1 cellular context compared by ENCODE assay signal in the genomic region with DNA sequence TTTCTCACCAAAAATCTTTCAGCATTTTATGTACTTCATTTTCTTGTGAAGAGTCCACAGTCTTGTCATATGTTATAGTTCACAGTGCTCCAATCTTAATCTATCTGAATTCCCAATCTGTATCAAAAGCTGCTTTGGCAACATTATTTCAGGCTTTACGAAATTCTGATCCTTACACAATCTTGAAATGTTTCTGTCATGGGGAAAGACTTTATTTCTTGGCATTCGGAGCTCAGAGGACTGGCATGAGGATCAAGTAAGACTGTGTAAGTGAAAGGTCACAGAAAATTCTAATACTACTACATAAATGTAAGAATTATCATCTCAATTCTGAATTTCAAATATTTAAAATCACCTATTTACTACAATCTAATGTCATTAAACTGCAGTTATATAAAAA.
TF ChIP-seq lines count a peak whose summit lies in the region.

No MANE protein-coding gene starts in this region.

TF ChIP-seq in HepG2, 621 proteins besides CTCF, POLR2A, EP300 and RAD21:
- TF ChIP-seq MATR3 (CRISPR knock-in tag; IDR thresholded peaks at IDR 0.05) (no peak), ZNF329 (CRISPR knock-in tag; IDR thresholded peaks at IDR 0.05; ENCODE audit: low read depth) (no peak), RFXANK (CRISPR knock-in tag; IDR thresholded peaks at IDR 0.05) (no peak), ZSCAN9 (CRISPR knock-in tag; IDR thresholded peaks at IDR 0.05; ENCODE audit: borderline replicate concordance) (no peak), NCOA5 (CRISPR knock-in tag; IDR thresholded peaks at IDR 0.05) (no peak), ZMYM3 (CRISPR knock-in tag; IDR thresholded peaks at IDR 0.05) (no peak), POGZ (CRISPR knock-in tag; IDR thresholded peaks at IDR 0.05) (no peak), ZNF335 (CRISPR knock-in tag; IDR thresholded peaks at IDR 0.05) (no peak), ARHGAP35 (CRISPR knock-in tag; IDR thresholded peaks at IDR 0.05; ENCODE audit: borderline replicate concordance) (no peak), ZNF160 (CRISPR knock-in tag; IDR thresholded peaks at IDR 0.05) (no peak), CREM (IDR thresholded peaks at IDR 0.05) (no peak), CREM (CRISPR knock-in tag; IDR thresholded peaks at IDR 0.05) (no peak), ZFP36 (IDR thresholded peaks at IDR 0.05; ENCODE audit: borderline replicate concordance, low read depth, low read length, partially characterized antibody) (no peak)
- TF ChIP-seq, protein P1, sequence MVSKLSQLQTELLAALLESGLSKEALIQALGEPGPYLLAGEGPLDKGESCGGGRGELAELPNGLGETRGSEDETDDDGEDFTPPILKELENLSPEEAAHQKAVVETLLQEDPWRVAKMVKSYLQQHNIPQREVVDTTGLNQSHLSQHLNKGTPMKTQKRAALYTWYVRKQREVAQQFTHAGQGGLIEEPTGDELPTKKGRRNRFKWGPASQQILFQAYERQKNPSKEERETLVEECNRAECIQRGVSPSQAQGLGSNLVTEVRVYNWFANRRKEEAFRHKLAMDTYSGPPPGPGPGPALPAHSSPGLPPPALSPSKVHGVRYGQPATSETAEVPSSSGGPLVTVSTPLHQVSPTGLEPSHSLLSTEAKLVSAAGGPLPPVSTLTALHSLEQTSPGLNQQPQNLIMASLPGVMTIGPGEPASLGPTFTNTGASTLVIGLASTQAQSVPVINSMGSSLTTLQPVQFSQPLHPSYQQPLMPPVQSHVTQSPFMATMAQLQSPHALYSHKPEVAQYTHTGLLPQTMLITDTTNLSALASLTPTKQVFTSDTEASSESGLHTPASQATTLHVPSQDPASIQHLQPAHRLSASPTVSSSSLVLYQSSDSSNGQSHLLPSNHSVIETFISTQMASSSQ (IDR thresholded peaks at IDR 0.05; ENCODE audit: low read depth) = no peak
- TF ChIP-seq, protein P1 (CRISPR knock-in tag; IDR thresholded peaks at IDR 0.05; ENCODE audit: borderline replicate concordance) = no peak
- TF ChIP-seq, protein P2, sequence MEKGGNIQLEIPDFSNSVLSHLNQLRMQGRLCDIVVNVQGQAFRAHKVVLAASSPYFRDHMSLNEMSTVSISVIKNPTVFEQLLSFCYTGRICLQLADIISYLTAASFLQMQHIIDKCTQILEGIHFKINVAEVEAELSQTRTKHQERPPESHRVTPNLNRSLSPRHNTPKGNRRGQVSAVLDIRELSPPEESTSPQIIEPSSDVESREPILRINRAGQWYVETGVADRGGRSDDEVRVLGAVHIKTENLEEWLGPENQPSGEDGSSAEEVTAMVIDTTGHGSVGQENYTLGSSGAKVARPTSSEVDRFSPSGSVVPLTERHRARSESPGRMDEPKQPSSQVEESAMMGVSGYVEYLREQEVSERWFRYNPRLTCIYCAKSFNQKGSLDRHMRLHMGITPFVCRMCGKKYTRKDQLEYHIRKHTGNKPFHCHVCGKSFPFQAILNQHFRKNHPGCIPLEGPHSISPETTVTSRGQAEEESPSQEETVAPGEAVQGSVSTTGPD (CRISPR knock-in tag; IDR thresholded peaks at IDR 0.05) = no peak
- TF ChIP-seq, protein P3, sequence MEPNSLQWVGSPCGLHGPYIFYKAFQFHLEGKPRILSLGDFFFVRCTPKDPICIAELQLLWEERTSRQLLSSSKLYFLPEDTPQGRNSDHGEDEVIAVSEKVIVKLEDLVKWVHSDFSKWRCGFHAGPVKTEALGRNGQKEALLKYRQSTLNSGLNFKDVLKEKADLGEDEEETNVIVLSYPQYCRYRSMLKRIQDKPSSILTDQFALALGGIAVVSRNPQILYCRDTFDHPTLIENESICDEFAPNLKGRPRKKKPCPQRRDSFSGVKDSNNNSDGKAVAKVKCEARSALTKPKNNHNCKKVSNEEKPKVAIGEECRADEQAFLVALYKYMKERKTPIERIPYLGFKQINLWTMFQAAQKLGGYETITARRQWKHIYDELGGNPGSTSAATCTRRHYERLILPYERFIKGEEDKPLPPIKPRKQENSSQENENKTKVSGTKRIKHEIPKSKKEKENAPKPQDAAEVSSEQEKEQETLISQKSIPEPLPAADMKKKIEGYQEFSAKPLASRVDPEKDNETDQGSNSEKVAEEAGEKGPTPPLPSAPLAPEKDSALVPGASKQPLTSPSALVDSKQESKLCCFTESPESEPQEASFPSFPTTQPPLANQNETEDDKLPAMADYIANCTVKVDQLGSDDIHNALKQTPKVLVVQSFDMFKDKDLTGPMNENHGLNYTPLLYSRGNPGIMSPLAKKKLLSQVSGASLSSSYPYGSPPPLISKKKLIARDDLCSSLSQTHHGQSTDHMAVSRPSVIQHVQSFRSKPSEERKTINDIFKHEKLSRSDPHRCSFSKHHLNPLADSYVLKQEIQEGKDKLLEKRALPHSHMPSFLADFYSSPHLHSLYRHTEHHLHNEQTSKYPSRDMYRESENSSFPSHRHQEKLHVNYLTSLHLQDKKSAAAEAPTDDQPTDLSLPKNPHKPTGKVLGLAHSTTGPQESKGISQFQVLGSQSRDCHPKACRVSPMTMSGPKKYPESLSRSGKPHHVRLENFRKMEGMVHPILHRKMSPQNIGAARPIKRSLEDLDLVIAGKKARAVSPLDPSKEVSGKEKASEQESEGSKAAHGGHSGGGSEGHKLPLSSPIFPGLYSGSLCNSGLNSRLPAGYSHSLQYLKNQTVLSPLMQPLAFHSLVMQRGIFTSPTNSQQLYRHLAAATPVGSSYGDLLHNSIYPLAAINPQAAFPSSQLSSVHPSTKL (CRISPR knock-in tag; IDR thresholded peaks at IDR 0.05) = no peak
